In the genomic region with DNA sequence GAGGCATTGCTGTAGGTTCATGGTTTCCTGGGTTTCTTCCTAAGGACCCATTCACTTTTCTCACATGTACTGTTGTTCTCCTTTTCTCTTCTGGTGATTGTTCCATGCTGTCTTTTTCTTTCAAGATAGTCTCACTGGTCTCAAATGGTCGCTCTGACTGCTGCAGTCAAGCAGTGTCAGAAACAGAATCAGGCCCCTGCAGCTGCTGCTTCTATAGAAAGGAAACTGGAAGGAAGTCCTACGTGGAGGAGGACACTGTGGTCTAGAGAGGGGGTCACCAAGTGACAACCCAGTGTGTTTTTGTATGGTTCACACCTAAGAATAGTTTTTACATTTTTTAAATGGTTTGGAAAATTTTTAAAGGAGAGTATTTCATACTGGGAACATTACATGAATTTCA, we compare ENCODE assay signal across 1 cellular context.
TF ChIP-seq lines count a peak whose summit lies in the region.

No MANE protein-coding gene starts in this region.

TF ChIP-seq in HepG2, 621 proteins besides CTCF, POLR2A, EP300 and RAD21:
- TF ChIP-seq PCBP1 (IDR thresholded peaks at IDR 0.05; ENCODE audit: borderline replicate concordance, low read depth, low read length) (no peak), SP140L (CRISPR knock-in tag; IDR thresholded peaks at IDR 0.05; ENCODE audit: borderline replicate concordance) (no peak), PTBP1 (IDR thresholded peaks at IDR 0.05; ENCODE audit: low read depth, low read length, poor library complexity, severe bottlenecking) (no peak), ZNF773 (CRISPR knock-in tag; IDR thresholded peaks at IDR 0.05; ENCODE audit: borderline replicate concordance) (no peak), ARNT (IDR thresholded peaks at IDR 0.05) (no peak), FOXC1 (CRISPR knock-in tag; IDR thresholded peaks at IDR 0.05; ENCODE audit: borderline replicate concordance) (no peak), DPF2 (CRISPR knock-in tag; IDR thresholded peaks at IDR 0.05; ENCODE audit: borderline replicate concordance, low read depth) (no peak), USF2 (IDR thresholded peaks at IDR 0.05; ENCODE audit: low read depth, low read length) (no peak), USF2 (CRISPR knock-in tag; IDR thresholded peaks at IDR 0.05; ENCODE audit: borderline replicate concordance) (no peak), ZNF670 (CRISPR knock-in tag; IDR thresholded peaks at IDR 0.05; ENCODE audit: borderline replicate concordance) (no peak), UBTF (CRISPR knock-in tag; IDR thresholded peaks at IDR 0.05) (no peak), ZNF317 (CRISPR knock-in tag; IDR thresholded peaks at IDR 0.05) (no peak), CBX5 (CRISPR knock-in tag; IDR thresholded peaks at IDR 0.05; ENCODE audit: borderline replicate concordance) (no peak)
- TF ChIP-seq, protein P1, sequence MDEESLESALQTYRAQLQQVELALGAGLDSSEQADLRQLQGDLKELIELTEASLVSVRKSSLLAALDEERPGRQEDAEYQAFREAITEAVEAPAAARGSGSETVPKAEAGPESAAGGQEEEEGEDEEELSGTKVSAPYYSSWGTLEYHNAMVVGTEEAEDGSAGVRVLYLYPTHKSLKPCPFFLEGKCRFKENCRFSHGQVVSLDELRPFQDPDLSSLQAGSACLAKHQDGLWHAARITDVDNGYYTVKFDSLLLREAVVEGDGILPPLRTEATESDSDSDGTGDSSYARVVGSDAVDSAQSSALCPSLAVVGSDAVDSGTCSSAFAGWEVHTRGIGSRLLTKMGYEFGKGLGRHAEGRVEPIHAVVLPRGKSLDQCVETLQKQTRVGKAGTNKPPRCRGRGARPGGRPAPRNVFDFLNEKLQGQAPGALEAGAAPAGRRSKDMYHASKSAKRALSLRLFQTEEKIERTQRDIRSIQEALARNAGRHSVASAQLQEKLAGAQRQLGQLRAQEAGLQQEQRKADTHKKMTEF (CRISPR knock-in tag; IDR thresholded peaks at IDR 0.05): no peak
TF ChIP-seq in HepG2: peak in this region for 0.
